ENCODE assay signal across 9 cellular contexts in the genomic region with DNA sequence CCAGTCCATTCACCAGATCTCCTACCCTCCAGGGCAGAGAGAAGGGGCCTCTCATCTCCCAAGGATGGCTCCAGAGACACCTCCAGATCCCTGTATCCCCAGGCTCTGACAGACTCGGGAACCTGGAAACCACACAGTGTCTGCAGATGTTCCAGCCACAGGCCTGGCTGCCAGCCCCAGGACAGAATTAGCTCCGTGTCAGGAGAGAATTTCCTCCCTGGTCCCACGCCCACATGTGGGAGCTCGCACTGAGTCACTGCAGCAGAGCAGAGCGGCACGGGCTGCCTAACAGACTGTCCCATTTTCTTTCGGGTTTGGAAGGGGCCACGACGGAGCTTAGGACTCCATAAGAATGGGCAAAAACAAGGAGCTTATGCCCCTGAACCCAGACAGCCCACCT. TPM values are rescaled to one million over a fixed set of nuclear protein-coding genes. Genes with fewer than 3 reads are reported as not detected.
DNase-seq lines count a peak whose midpoint lies in the region; ATAC-seq and TF ChIP-seq lines count a peak whose summit lies in the region.
"Had no signal": no experiment of that assay in that cellular context is flagged by ENCODE, and none has a peak within 500 bp of the region (broad histone marks: within the 10 kb centered on the region; RNA-seq: fewer than 3 reads in every experiment).

No MANE protein-coding gene starts in this region.

- POLR2A ChIA-PET in activated CD8-positive, alpha-beta T cell treated with anti-CD3 and anti-CD28 coated beads for 36 hours (lab: Charles Lee), result interaction anchor here (0.7 kb wide), 1 partner anchor 9 kb away, joined by 3 read pairs; no protein-coding TSS in a partner anchor

- intact Hi-C loops in activated CD8-positive, alpha-beta T cell treated with anti-CD3 and anti-CD28 coated beads for 36 hours (cut with micrococcal nuclease), result no loop called here
- intact Hi-C loops in heart left ventricle (cut with DNase I), result loop anchor here in 2 of 10 donors (5.0 to 10.0 kb wide), 2 partner anchors 37 to 519 kb away; no protein-coding TSS in a partner anchor

- peaks cover 4% of the 10 kb centered on the region for H3K9me3 Mint-ChIP-seq in activated CD8-positive, alpha-beta T cell treated with anti-CD3 and anti-CD28 coated beads for 36 hours

- no peaks in the 10 kb centered on the region for H3K27me3 ChIP-seq in heart left ventricle

- H3K4me3 ChIP-seq in heart left ventricle, result peak overlapping the region in 7 of 12 donors; percentile 14 to 33 (median 21)

- H3K36me3 ChIP-seq in heart left ventricle, result peaks cover 0 to 8% (median 0%) of the 10 kb centered on the region in 9 donors

- H3K4me1 Mint-ChIP-seq in activated CD8-positive, alpha-beta T cell treated with anti-CD3 and anti-CD28 coated beads for 36 hours (ENCODE audit: low read depth), result peaks cover 26% of the 10 kb centered on the region

- TF ChIP-seq CTCF in activated CD8-positive, alpha-beta T cell treated with anti-CD3 and anti-CD28 coated beads for 36 hours (IDR thresholded peaks at IDR 0.05), result no peak
- TF ChIP-seq CTCF in heart left ventricle (IDR thresholded peaks at IDR 0.05), result no peak

- CTCF ChIA-PET in activated CD8-positive, alpha-beta T cell treated with anti-CD3 and anti-CD28 coated beads for 36 hours (lab: Charles Lee), result no interaction called here

- peak in 1 of 2 donors; percentile 56 for TF ChIP-seq POLR2A in heart left ventricle (IDR thresholded peaks at IDR 0.05)

- peak overlapping the region; percentile 75 to 95 (median 86) for H3K27ac ChIP-seq in heart left ventricle
- H3K27ac ChIP-seq: HL-60 had no signal

- ATAC-seq in activated CD8-positive, alpha-beta T cell treated with anti-CD3 and anti-CD28 coated beads for 36 hours, result peak; percentile 45
- ATAC-seq in heart left ventricle, result peak; percentile 73 to 90 (median 88)
- no peak for ATAC-seq in GM18870 (IDR thresholded peaks at IDR 0.05; ENCODE audit: unreplicated experiment)
- no peak for ATAC-seq in GM18907 (IDR thresholded peaks at IDR 0.05; ENCODE audit: unreplicated experiment)

- peak; percentile 87 for DNase-seq in GM04503 (ENCODE audit: low read depth)
- DNase-seq in activated CD8-positive, alpha-beta T cell treated with anti-CD3 and anti-CD28 coated beads for 36 hours, result peak; percentile 50
- peak; percentile 90 to 96 (median 92) for DNase-seq in heart left ventricle
- DNase-seq in renal cortical epithelial cell (ENCODE audit: low read depth), result peak; percentile 9
- no peak for DNase-seq in NCI-H2107 treated with DMSO at 0.1 percent for 48 hours (lab: John Stamatoyannopoulos, UW; ENCODE audit: unreplicated experiment)
- no peak for DNase-seq in midbrain (lab: John Stamatoyannopoulos, UW)

- H3K4me1 ChIP-seq in heart left ventricle, result peaks cover 19 to 95% (median 72%) of the 10 kb centered on the region in 12 donors

- 0 to 7% (median 4%) methylated on average over 5 to 9 of the region's 9 CpGs for WGBS in heart left ventricle, 4 donors

- H3K27me3 Mint-ChIP-seq in activated CD8-positive, alpha-beta T cell treated with anti-CD3 and anti-CD28 coated beads for 36 hours, result peaks cover 3% of the 10 kb centered on the region

- no peak overlapping the region for H3K27ac Mint-ChIP-seq in activated CD8-positive, alpha-beta T cell treated with anti-CD3 and anti-CD28 coated beads for 36 hours

- H3K9me3 ChIP-seq in heart left ventricle, result no peaks in the 10 kb centered on the region

- H3K4me3 Mint-ChIP-seq in activated CD8-positive, alpha-beta T cell treated with anti-CD3 and anti-CD28 coated beads for 36 hours, result no peak overlapping the region

- H3K36me3 Mint-ChIP-seq in activated CD8-positive, alpha-beta T cell treated with anti-CD3 and anti-CD28 coated beads for 36 hours (ENCODE audit: low read depth), result no peaks in the 10 kb centered on the region

RNA-seq across cellular contexts. Expression of gene CMKLR1, which starts 33.6 kb away (rescaled TPM):
- not detected for total RNA-seq in activated CD8-positive, alpha-beta T cell treated with anti-CD3 and anti-CD28 coated beads for 36 hours
- total RNA-seq in heart left ventricle, result 10 to 100 TPM in 2 of 9 donors, 1 to 10 TPM in 7; 5.4 to 47.3 (median 8.2) TPM
- 1 to 10 TPM; 2.0 to 4.1 TPM for polyA plus RNA-seq in heart left ventricle
- not detected in 2 replicates for total RNA-seq in renal cortical epithelial cell

Comparison
In these comparisons a context has a peak if more than half of its experiments do, and no peak if none do; other contexts are left out.
1. DNase-seq: peak in GM04503 (single experiment), activated CD8-positive, alpha-beta T cell treated with anti-CD3 and anti-CD28 coated beads for 36 hours (single experiment), heart left ventricle (5 of 5) and renal cortical epithelial cell (single experiment); none in NCI-H2107 treated with DMSO at 0.1 percent for 48 hours (single experiment) and midbrain (single experiment).
2. ATAC-seq: peak in activated CD8-positive, alpha-beta T cell treated with anti-CD3 and anti-CD28 coated beads for 36 hours (single experiment) and heart left ventricle (4 of 4); none in GM18870 (single experiment) and GM18907 (single experiment).